Comparison of ENCODE assay signal across 19 cellular contexts in genomic region chr14:54026671-54027070, GRCh38.
"Had no signal": no experiment of that assay in that cellular context is flagged by ENCODE, and none has a peak within 500 bp of the region (broad histone marks: within the 10 kb centered on the region; RNA-seq: fewer than 3 reads in every experiment).

No MANE protein-coding gene starts in this region.

- H3K27me3 ChIP-seq: gastroesophageal sphincter, heart left ventricle, upper lobe of right lung had no signal

- H3K27ac Mint-ChIP-seq: activated CD4-positive, alpha-beta memory T cell treated with anti-CD3 and anti-CD28 coated beads, Interleukin-2, amount 10 ng/mL, durations not matched to agents 7 days and 5 days; activated naive CD4-positive, alpha-beta T cell treated with anti-CD3 and anti-CD28 coated beads for 36 hours; activated T-helper 2 cell treated with anti-CD3 and anti-CD28 coated beads, Interferon-gamma antibody, Interleukin-2, Interleukin-4, amounts not matched to agents 10 μg/mL and 5 μg/mL and 100 μg/mL, durations not matched to agents 14 hours and 24 hours and 36 hours; brain; natural killer cell treated with Interleukin-12 subunit alpha and Interleukin-12 subunit beta and Interleukin-15 and Interleukin-18, amount 100 ng/mL, for 72 hours had no signal

- H3K36me3 Mint-ChIP-seq: natural killer cell treated with Interleukin-12 subunit alpha and Interleukin-12 subunit beta and Interleukin-15 and Interleukin-18, amount 100 ng/mL, for 72 hours had no signal

- ATAC-seq: gastroesophageal sphincter; heart left ventricle; natural killer cell treated with Interleukin-12 subunit alpha and Interleukin-12 subunit beta and Interleukin-15 and Interleukin-18, amount 100 ng/mL, for 72 hours; upper lobe of right lung had no signal

- H3K27me3 Mint-ChIP-seq: activated CD4-positive, alpha-beta memory T cell treated with anti-CD3 and anti-CD28 coated beads, Interleukin-2, amount 10 ng/mL, durations not matched to agents 7 days and 5 days; natural killer cell treated with Interleukin-12 subunit alpha and Interleukin-12 subunit beta and Interleukin-15 and Interleukin-18, amount 100 ng/mL, for 72 hours had no signal

- H3K9me3 Mint-ChIP-seq: activated CD4-positive, alpha-beta memory T cell treated with anti-CD3 and anti-CD28 coated beads, Interleukin-2, amount 10 ng/mL, durations not matched to agents 7 days and 5 days; activated T-helper 2 cell treated with anti-CD3 and anti-CD28 coated beads, Interferon-gamma antibody, Interleukin-2, Interleukin-4, amounts not matched to agents 10 μg/mL and 5 μg/mL and 100 μg/mL, durations not matched to agents 14 hours and 24 hours and 36 hours had no signal

- DNase-seq: activated CD4-positive, alpha-beta memory T cell treated with anti-CD3 and anti-CD28 coated beads, Interleukin-2, amount 10 ng/mL, durations not matched to agents 7 days and 5 days; activated CD4-positive, alpha-beta T cell treated with anti-CD3 and anti-CD28 coated beads for 48 hours; activated CD4-positive, CD25-positive, alpha-beta regulatory T cell; activated naive CD4-positive, alpha-beta T cell treated with anti-CD3 and anti-CD28 coated beads for 36 hours; activated T-cell treated with anti-CD3 and anti-CD28 coated beads, Interleukin-2, amount 50 U/mL, for 1 hour; anterior cingulate cortex; heart left ventricle; stimulated activated CD4-positive, alpha-beta T cell treated with anti-CD3 and anti-CD28 coated beads, Interleukin-12 subunit alpha, Interleukin-12 subunit beta, amount 100 ng/mL, for 4 hours; stimulated activated CD4-positive, alpha-beta T cell treated with anti-CD3 and anti-CD28 coated beads, Interleukin-1b, Interleukin-23, amount 100 ng/mL, for 48 hours; stimulated activated CD8-positive, alpha-beta memory T cell treated with anti-CD3 and anti-CD28 coated beads, Interleukin-4, amount 100 ng/mL, for 48 hours; stimulated activated naive CD4-positive, alpha-beta T cell; T1000; upper lobe of right lung had no signal

- H3K4me1 Mint-ChIP-seq: activated CD4-positive, alpha-beta memory T cell treated with anti-CD3 and anti-CD28 coated beads, Interleukin-2, amount 10 ng/mL, durations not matched to agents 7 days and 5 days; brain had no signal

- H3K27ac ChIP-seq: coronary artery, gastroesophageal sphincter, heart left ventricle, parathyroid adenoma, upper lobe of right lung had no signal

- H3K4me3 Mint-ChIP-seq: activated CD4-positive, alpha-beta memory T cell treated with anti-CD3 and anti-CD28 coated beads, Interleukin-2, amount 10 ng/mL, durations not matched to agents 7 days and 5 days; activated naive CD4-positive, alpha-beta T cell treated with anti-CD3 and anti-CD28 coated beads for 36 hours; brain; natural killer cell treated with Interleukin-12 subunit alpha and Interleukin-12 subunit beta and Interleukin-15 and Interleukin-18, amount 100 ng/mL, for 72 hours had no signal

- H3K4me1 ChIP-seq: gastroesophageal sphincter, heart left ventricle, parathyroid adenoma, upper lobe of right lung had no signal
